ENCODE assay signal across 27 cellular contexts in genomic region chr1:3241673-3242407, GRCh38.
"Had no signal": no experiment of that assay in that cellular context is flagged by ENCODE, and none has a peak within 500 bp of the region (broad histone marks: within the 10 kb centered on the region; RNA-seq: fewer than 3 reads in every experiment).

No MANE protein-coding gene starts in this region.

- H3K9me3 Mint-ChIP-seq: immature natural killer cell; naive thymus-derived CD8-positive, alpha-beta T cell; stimulated activated naive CD8-positive, alpha-beta T cell treated with anti-CD3 and anti-CD28 coated beads, Interleukin-15, amount 100 ng/mL, for 72 hours; type B pancreatic cell had no signal

- H3K27me3 Mint-ChIP-seq: progenitor cell of endocrine pancreas had no signal

- H3K4me3 Mint-ChIP-seq: immature natural killer cell; naive thymus-derived CD8-positive, alpha-beta T cell; nephron progenitor cell; stimulated activated naive CD8-positive, alpha-beta T cell treated with anti-CD3 and anti-CD28 coated beads, Interleukin-15, amount 100 ng/mL, for 72 hours; type B pancreatic cell had no signal

- H3K4me1 Mint-ChIP-seq: immature natural killer cell; naive thymus-derived CD8-positive, alpha-beta T cell; stimulated activated naive CD8-positive, alpha-beta T cell treated with anti-CD3 and anti-CD28 coated beads, Interleukin-15, amount 100 ng/mL, for 72 hours had no signal

- H3K27ac Mint-ChIP-seq: immature natural killer cell; naive thymus-derived CD8-positive, alpha-beta T cell; nephron progenitor cell; progenitor cell of endocrine pancreas; stimulated activated naive CD8-positive, alpha-beta T cell treated with anti-CD3 and anti-CD28 coated beads, Interleukin-15, amount 100 ng/mL, for 72 hours; type B pancreatic cell had no signal

- H3K4me3 ChIP-seq: colonic mucosa, heart left ventricle, right lobe of liver, suprapubic skin, thyroid gland had no signal

- DNase-seq: colonic mucosa; dermis blood vessel endothelial cell; effector memory CD4-positive, alpha-beta T cell; foreskin keratinocyte; heart left ventricle; hippocampal formation; immature natural killer cell; islet precursor cell; kidney glomerular epithelial cell; left ventricle myocardium superior; lower lobe of right lung; naive thymus-derived CD8-positive, alpha-beta T cell; nephron progenitor cell; right lobe of liver; small intestine; stimulated activated CD4-positive, alpha-beta T cell treated with anti-CD3 and anti-CD28 coated beads, Interleukin-1b, Interleukin-23, amount 100 ng/mL, for 48 hours; stimulated activated CD4-positive, alpha-beta T cell treated with anti-CD3 and anti-CD28 coated beads, Interleukin-4, amount 100 ng/mL, for 1 hour; stimulated activated CD8-positive, alpha-beta memory T cell treated with anti-CD3 and anti-CD28 coated beads, Interleukin-4, amount 100 ng/mL, for 48 hours; stimulated activated naive CD4-positive, alpha-beta T cell; stimulated activated naive CD8-positive, alpha-beta T cell treated with anti-CD3 and anti-CD28 coated beads, Interleukin-15, amount 100 ng/mL, for 72 hours had no signal

- H3K9me3 ChIP-seq: colonic mucosa, heart left ventricle, lower lobe of right lung, right lobe of liver, suprapubic skin, thyroid gland had no signal

- H3K27me3 ChIP-seq: colonic mucosa, foreskin keratinocyte, right lobe of liver, thyroid gland had no signal

- H3K36me3 ChIP-seq: colonic mucosa, esophagus muscularis mucosa, gastroesophageal sphincter, lower lobe of right lung, right lobe of liver, suprapubic skin, thyroid gland had no signal

- H3K27ac ChIP-seq: colonic mucosa, foreskin keratinocyte, heart left ventricle, parathyroid adenoma, right lobe of liver, suprapubic skin had no signal

- H3K36me3 Mint-ChIP-seq: immature natural killer cell; naive thymus-derived CD8-positive, alpha-beta T cell; type B pancreatic cell had no signal

- H3K79me2 ChIP-seq: parathyroid adenoma had no signal

- H3K4me1 ChIP-seq: colonic mucosa, foreskin keratinocyte, parathyroid adenoma, right lobe of liver, suprapubic skin had no signal

- ATAC-seq: foreskin keratinocyte; gastroesophageal sphincter; left ventricle myocardium superior; naive thymus-derived CD8-positive, alpha-beta T cell; right lobe of liver had no signal

- H2AFZ ChIP-seq: parathyroid adenoma had no signal

- H3K9ac ChIP-seq: parathyroid adenoma had no signal
